9 cellular contexts compared by ENCODE assay signal in genomic region chr6:42269553-42269952, GRCh38. TPM values are rescaled to one million over a fixed set of nuclear protein-coding genes. Genes with fewer than 3 reads are reported as not detected.
DNase-seq lines count a peak whose midpoint lies in the region; ATAC-seq and TF ChIP-seq lines count a peak whose summit lies in the region.
"Had no signal": no experiment of that assay in that cellular context is flagged by ENCODE, and none has a peak within 500 bp of the region (broad histone marks: within the 10 kb centered on the region; RNA-seq: fewer than 3 reads in every experiment).

No MANE protein-coding gene starts in this region.

- no peaks in the 10 kb centered on the region for H3K36me3 Mint-ChIP-seq in natural killer cell
- peaks cover 4% of the 10 kb centered on the region for H3K36me3 Mint-ChIP-seq in natural killer cell treated with Interleukin-12 subunit alpha and Interleukin-12 subunit beta and Interleukin-15 and Interleukin-18, amount 100 ng/mL, for 72 hours

- no peaks in the 10 kb centered on the region for H4K20me1 ChIP-seq in OCI-LY1 (ENCODE audit: insufficient read depth, low read length)

- no peaks in the 10 kb centered on the region for H3F3A ChIP-seq in OCI-LY1 (ENCODE audit: insufficient read depth, low read length)

- no peak overlapping the region for H3K4me3 Mint-ChIP-seq in natural killer cell
- no peak overlapping the region for H3K4me3 Mint-ChIP-seq in natural killer cell treated with Interleukin-12 subunit alpha and Interleukin-12 subunit beta and Interleukin-15 and Interleukin-18, amount 100 ng/mL, for 72 hours

- DNase-seq in natural killer cell (no peak), DMS 273 (lab: John Stamatoyannopoulos, UW; ENCODE audit: unreplicated experiment) (no peak), SW 1271 (lab: John Stamatoyannopoulos, UW) (no peak), NCI-H146 (lab: John Stamatoyannopoulos, UW) (no peak), kidney tubule cell (ENCODE audit: low spot score) (no peak)
- DNase-seq in natural killer cell treated with Interleukin-12 subunit alpha and Interleukin-12 subunit beta and Interleukin-15 and Interleukin-18, amount 100 ng/mL, for 72 hours (ENCODE audit: low spot score): no peak
- DNase-seq: NCI-H748 treated with DMSO at 0.1 percent for 48 hours had no signal

- H2AFZ ChIP-seq in OCI-LY1 (ENCODE audit: low read length): no peak overlapping the region

- no peak overlapping the region for H3K9ac ChIP-seq in OCI-LY1 (ENCODE audit: low read length)

- H3K4me2 ChIP-seq in OCI-LY1 (ENCODE audit: low read length): peak overlapping the region; percentile 36; the same call in 1 of the 2 replicates

- H3K27me3 ChIP-seq in OCI-LY1 (ENCODE audit: insufficient read depth, low read length): peaks cover 4% of the 10 kb centered on the region; the same call in 1 of the 2 replicates

- H3K4me3 ChIP-seq in OCI-LY1 (ENCODE audit: low read depth, low read length, poor library complexity, severe bottlenecking): no peak overlapping the region

- no peaks in the 10 kb centered on the region for H3K79me2 ChIP-seq in OCI-LY1 (ENCODE audit: insufficient read depth, low read length)

- H3K27ac ChIP-seq in OCI-LY1 (ENCODE audit: low read depth, low read length, poor library complexity, severe bottlenecking): peak overlapping the region; percentile 27

- TF ChIP-seq CTCF in natural killer cell (IDR thresholded peaks at IDR 0.05) (no peak), OCI-LY1 (IDR thresholded peaks at IDR 0.05; ENCODE audit: low read length) (no peak)

- H3K4me1 ChIP-seq in OCI-LY1 (ENCODE audit: insufficient read depth, low read length, severe bottlenecking): peaks cover 13% of the 10 kb centered on the region

- no peaks in the 10 kb centered on the region for H3K27me3 Mint-ChIP-seq in natural killer cell (ENCODE audit: low read depth in 2 of 2)
- H3K27me3 Mint-ChIP-seq in natural killer cell treated with Interleukin-12 subunit alpha and Interleukin-12 subunit beta and Interleukin-15 and Interleukin-18, amount 100 ng/mL, for 72 hours: no peaks in the 10 kb centered on the region

- peak overlapping the region in 1 of 2 donors; percentile 68 for H3K27ac Mint-ChIP-seq in natural killer cell
- no peak overlapping the region for H3K27ac Mint-ChIP-seq in natural killer cell treated with Interleukin-12 subunit alpha and Interleukin-12 subunit beta and Interleukin-15 and Interleukin-18, amount 100 ng/mL, for 72 hours

- H3K9me3 Mint-ChIP-seq in natural killer cell: no peaks in the 10 kb centered on the region
- H3K9me3 Mint-ChIP-seq in natural killer cell treated with Interleukin-12 subunit alpha and Interleukin-12 subunit beta and Interleukin-15 and Interleukin-18, amount 100 ng/mL, for 72 hours: no peaks in the 10 kb centered on the region

- ATAC-seq in natural killer cell (peak; percentile 56 to 69 (median 61)), HG02852 (IDR thresholded peaks at IDR 0.05; ENCODE audit: unreplicated experiment) (peak; percentile 96)
- ATAC-seq in natural killer cell treated with Interleukin-12 subunit alpha and Interleukin-12 subunit beta and Interleukin-15 and Interleukin-18, amount 100 ng/mL, for 72 hours: no peak

- H3K9me3 ChIP-seq in OCI-LY1 (ENCODE audit: low read length): no peaks in the 10 kb centered on the region

- peaks cover 26 to 39% of the 10 kb centered on the region in 2 donors for H3K4me1 Mint-ChIP-seq in natural killer cell
- H3K4me1 Mint-ChIP-seq in natural killer cell treated with Interleukin-12 subunit alpha and Interleukin-12 subunit beta and Interleukin-15 and Interleukin-18, amount 100 ng/mL, for 72 hours (ENCODE audit: low read depth in 2 of 2): peaks cover 6 to 17% of the 10 kb centered on the region in 2 donors

- intact Hi-C loops in natural killer cell (cut with micrococcal nuclease): no loop called here

- no peaks in the 10 kb centered on the region for H3K9me2 ChIP-seq in OCI-LY1 (ENCODE audit: low read depth, low read length)

- no peaks in the 10 kb centered on the region for H3K36me3 ChIP-seq in OCI-LY1 (ENCODE audit: insufficient read depth, low read length)

RNA-seq across cellular contexts. Expression of gene MRPS10, which starts 51.9 kb away (rescaled TPM):
- 10 to 100 TPM; 21.8 to 25.4 (median 22.6) TPM for total RNA-seq in natural killer cell
- 10 to 100 TPM; 35.1 to 35.6 TPM for total RNA-seq in natural killer cell treated with Interleukin-12 subunit alpha and Interleukin-12 subunit beta and Interleukin-15 and Interleukin-18, amount 100 ng/mL, for 72 hours

Comparison
In these comparisons a context has a peak if more than half of its experiments do, and no peak if none do; other contexts are left out.
1. ATAC-seq: peak in natural killer cell (3 of 3) and HG02852 (single experiment); none in natural killer cell treated with Interleukin-12 subunit alpha and Interleukin-12 subunit beta and Interleukin-15 and Interleukin-18, amount 100 ng/mL, for 72 hours (0 of 2).